ENCODE assay signal across 10 cellular contexts in the genomic region with DNA sequence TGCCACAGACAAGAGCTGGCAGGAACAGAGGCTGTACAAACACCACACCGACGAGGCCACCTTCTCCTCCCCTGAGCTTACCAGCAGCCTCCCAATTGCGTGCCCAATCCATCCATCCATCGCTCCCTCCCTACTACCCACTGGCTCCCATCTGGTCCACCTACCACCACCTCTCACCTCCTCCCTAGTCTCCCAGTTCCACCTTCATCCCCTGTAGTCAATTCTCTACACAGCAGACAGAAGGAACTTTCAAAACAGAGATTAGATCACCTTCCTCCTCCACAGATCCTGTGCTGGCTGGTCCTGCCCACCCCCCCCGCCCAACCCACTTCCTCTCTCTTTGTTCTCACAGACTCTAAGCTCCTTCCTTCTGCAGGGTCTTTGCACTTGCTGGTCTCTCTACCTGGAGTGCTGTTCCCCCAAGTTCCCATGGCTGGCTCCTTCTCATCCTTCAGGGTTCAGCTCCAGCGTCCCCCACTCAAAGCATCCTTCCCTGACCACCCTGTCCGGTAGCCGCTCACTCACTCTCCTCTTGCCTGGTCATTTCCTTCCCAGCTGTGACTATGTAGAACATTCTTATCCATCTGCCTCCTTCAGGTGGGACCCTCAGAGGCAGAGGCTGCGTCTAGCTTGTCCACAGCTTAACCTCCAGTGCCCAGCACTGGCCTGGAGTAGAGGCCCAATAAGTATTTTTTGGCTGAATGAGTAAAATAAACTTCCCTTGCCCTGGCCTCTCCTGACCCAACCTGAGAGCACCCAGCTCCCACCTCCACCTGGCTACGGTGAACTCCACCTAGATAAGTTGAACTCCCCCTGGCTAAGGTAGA. TPM values are rescaled to one million over a fixed set of nuclear protein-coding genes. Genes with fewer than 3 reads are reported as not detected.
A peak's percentile ranks its signal among the peaks of the same experiment; 100 is the strongest.
DNase-seq lines count a peak whose midpoint lies in the region; ATAC-seq and TF ChIP-seq lines count a peak whose summit lies in the region.
"Had no signal": no experiment of that assay in that cellular context is flagged by ENCODE, and none has a peak within 500 bp of the region (broad histone marks: within the 10 kb centered on the region; RNA-seq: fewer than 3 reads in every experiment).

No MANE protein-coding gene starts in this region.

- no peaks in the 10 kb centered on the region for H3K36me3 ChIP-seq in CD4-positive, alpha-beta memory T cell (ENCODE audit: insufficient read depth, low read length)
- H3K36me3 ChIP-seq in mucosa of descending colon (ENCODE audit: low read depth) (no peaks in the 10 kb centered on the region), breast epithelium (no peaks in the 10 kb centered on the region)

- H3K27ac ChIP-seq in CD4-positive, alpha-beta memory T cell (ENCODE audit: low read depth, low read length): peak overlapping the region; percentile 60
- H3K27ac ChIP-seq in breast epithelium: no peak overlapping the region
- H3K27ac ChIP-seq: lower lobe of right lung, sigmoid colon had no signal

- no peaks in the 10 kb centered on the region for H3K27me3 ChIP-seq in CD4-positive, alpha-beta memory T cell (ENCODE audit: insufficient read depth, low read length)
- H3K27me3 ChIP-seq in breast epithelium: no peaks in the 10 kb centered on the region
- H3K27me3 ChIP-seq: sigmoid colon had no signal

- peaks cover 8 to 12% of the 10 kb centered on the region in 2 donors for H3K36me3 Mint-ChIP-seq in CD4-positive, alpha-beta memory T cell
- H3K36me3 Mint-ChIP-seq in activated T-cell treated with anti-CD3 and anti-CD28 coated beads, Interleukin-2, amount 50 U/mL, for 72 hours (ENCODE audit: insufficient read depth in 2 of 2): peaks cover 0 to 1% of the 10 kb centered on the region in 2 donors

- H3K27me3 Mint-ChIP-seq in CD4-positive, alpha-beta memory T cell: no peaks in the 10 kb centered on the region
- H3K27me3 Mint-ChIP-seq in activated T-cell treated with anti-CD3 and anti-CD28 coated beads, Interleukin-2, amount 50 U/mL, for 72 hours (ENCODE audit: low read depth): no peaks in the 10 kb centered on the region

- ATAC-seq in activated T-cell treated with anti-CD3 and anti-CD28 coated beads, Interleukin-2, amount 50 U/mL, for 72 hours (replicated peaks in 1 of 2): peak; percentile 76 to 79
- peak; percentile 62 for ATAC-seq in mucosa of descending colon
- no peak for ATAC-seq in GM18907 (IDR thresholded peaks at IDR 0.05; ENCODE audit: unreplicated experiment)
- ATAC-seq in HG03159 (IDR thresholded peaks at IDR 0.05; ENCODE audit: unreplicated experiment): no peak

- intact Hi-C loops in CD4-positive, alpha-beta memory T cell (cut with micrococcal nuclease): loop anchor here (1.0 to 2.0 kb wide), 3 partner anchors 8 to 57 kb away; partner anchors contain the start of gene PIN1
- intact Hi-C loops in mucosa of descending colon (cut with DNase I, micrococcal nuclease): no loop called here
- intact Hi-C loops in breast epithelium (cut with DNase I; ENCODE audit: low total_unique reads): no loop called here

- TF ChIP-seq CTCF in mucosa of descending colon (IDR thresholded peaks at IDR 0.05): no peak
- no peak for TF ChIP-seq CTCF in breast epithelium (IDR thresholded peaks at IDR 0.05)

- peak overlapping the region; percentile 86 to 99 (median 97) for H3K27ac Mint-ChIP-seq in CD4-positive, alpha-beta memory T cell
- H3K27ac Mint-ChIP-seq in activated T-cell treated with anti-CD3 and anti-CD28 coated beads, Interleukin-2, amount 50 U/mL, for 72 hours: peak overlapping the region; percentile 68

- CTCF ChIA-PET in CD4-positive, alpha-beta memory T cell (lab: Charles Lee; ENCODE audit: partially characterized antibody): interaction anchor here (0.8 to 2.5 kb wide), 6 partner anchors 9 to 23 kb away, joined by 3 to 10 read pairs (median 5); partner anchors contain the start of gene PIN1

- H3K9me3 ChIP-seq in CD4-positive, alpha-beta memory T cell (ENCODE audit: control insufficient read depth in 1 of 2, low read length in 2 of 2): no peaks in the 10 kb centered on the region
- H3K9me3 ChIP-seq in mucosa of descending colon (no peaks in the 10 kb centered on the region), breast epithelium (no peaks in the 10 kb centered on the region)
- H3K9me3 ChIP-seq: lower lobe of right lung, sigmoid colon had no signal

- peak overlapping the region; percentile 90 to 100 (median 96) for H3K4me3 Mint-ChIP-seq in CD4-positive, alpha-beta memory T cell
- H3K4me3 Mint-ChIP-seq in activated T-cell treated with anti-CD3 and anti-CD28 coated beads, Interleukin-2, amount 50 U/mL, for 72 hours: peak overlapping the region; percentile 78 to 87

- peaks cover 85% of the 10 kb centered on the region for H3K4me1 ChIP-seq in CD4-positive, alpha-beta memory T cell (ENCODE audit: insufficient read depth, low read length)
- H3K4me1 ChIP-seq in mucosa of descending colon (ENCODE audit: low read depth) (no peaks in the 10 kb centered on the region), breast epithelium (no peaks in the 10 kb centered on the region)
- H3K4me1 ChIP-seq: lower lobe of right lung, sigmoid colon had no signal

- H3K4me3 ChIP-seq in CD4-positive, alpha-beta memory T cell (ENCODE audit: low read length in 2 of 2): peak overlapping the region; percentile 63 to 87
- H3K4me3 ChIP-seq in mucosa of descending colon (no peak overlapping the region), breast epithelium (no peak overlapping the region)
- H3K4me3 ChIP-seq: lower lobe of right lung, sigmoid colon had no signal

- peak in 4 of 5 donors; percentile 44 to 60 (median 54) for DNase-seq in CD4-positive, alpha-beta memory T cell
- DNase-seq in Kasumi-1 (lab: John Stamatoyannopoulos, UW) (peak; percentile 20 to 33), mucosa of descending colon (no peak), NCI-H2029 (lab: John Stamatoyannopoulos, UW) (no peak), breast epithelium (ENCODE audit: low spot score in 2 of 2) (no peak)
- no peak for DNase-seq in activated T-cell treated with anti-CD3 and anti-CD28 coated beads, Interleukin-2, amount 50 U/mL, for 72 hours
- DNase-seq: lower lobe of right lung, sigmoid colon had no signal

- POLR2A ChIA-PET in CD4-positive, alpha-beta memory T cell (lab: Charles Lee; ENCODE audit: partially characterized antibody): interaction anchor here (0.5 to 3.7 kb wide), 15 partner anchors 8 to 468 kb away, joined by 3 to 40 read pairs (median 4); partner anchors contain the start of genes PIN1, PPAN and UBL5

- no peaks in the 10 kb centered on the region for H3K9me3 Mint-ChIP-seq in CD4-positive, alpha-beta memory T cell
- no peaks in the 10 kb centered on the region for H3K9me3 Mint-ChIP-seq in activated T-cell treated with anti-CD3 and anti-CD28 coated beads, Interleukin-2, amount 50 U/mL, for 72 hours

- no peak for TF ChIP-seq POLR2A in breast epithelium (IDR thresholded peaks at IDR 0.05)

- peaks cover 42 to 90% (median 65%) of the 10 kb centered on the region in 4 donors for H3K4me1 Mint-ChIP-seq in CD4-positive, alpha-beta memory T cell
- peaks cover 75% of the 10 kb centered on the region for H3K4me1 Mint-ChIP-seq in activated T-cell treated with anti-CD3 and anti-CD28 coated beads, Interleukin-2, amount 50 U/mL, for 72 hours (ENCODE audit: low read depth)

RNA-seq across cellular contexts. Expression of gene PIN1, which starts 23.0 kb away (rescaled TPM):
- total RNA-seq in CD4-positive, alpha-beta memory T cell: 10 to 100 TPM; 72.1 to 76.9 TPM
- 100 to 1,000 TPM in 1 of 2 donors, 10 to 100 TPM in 1; 85.1 to 167 TPM for polyA plus RNA-seq in CD4-positive, alpha-beta memory T cell
- total RNA-seq in activated T-cell treated with anti-CD3 and anti-CD28 coated beads, Interleukin-2, amount 50 U/mL, for 72 hours: 10 to 100 TPM; 71.4 to 78.0 TPM
- total RNA-seq in mucosa of descending colon (10 to 100 TPM; 44.5 to 64.2 (median 52.5) TPM), breast epithelium (100 to 1,000 TPM in 1 of 3 donors, 10 to 100 TPM in 2; 71.3 to 114 (median 73.4) TPM)

RNA-seq across cellular contexts. Expression of gene UBL5, which starts 30.4 kb away (rescaled TPM):
- total RNA-seq in CD4-positive, alpha-beta memory T cell: 100 to 1,000 TPM; 241 to 247 TPM
- polyA plus RNA-seq in CD4-positive, alpha-beta memory T cell: 100 to 1,000 TPM; 703 to 753 TPM
- total RNA-seq in activated T-cell treated with anti-CD3 and anti-CD28 coated beads, Interleukin-2, amount 50 U/mL, for 72 hours: 100 to 1,000 TPM; 167 to 171 TPM
- total RNA-seq in mucosa of descending colon (100 to 1,000 TPM; 244 to 293 (median 271) TPM), breast epithelium (100 to 1,000 TPM; 381 to 489 (median 475) TPM)

RNA-seq across cellular contexts. Expression of gene FBXL12, which starts 39.3 kb away (rescaled TPM):
- total RNA-seq in CD4-positive, alpha-beta memory T cell: 10 to 100 TPM; 27.8 to 30.7 TPM
- polyA plus RNA-seq in CD4-positive, alpha-beta memory T cell: 10 to 100 TPM; 10.8 to 12.4 TPM
- 10 to 100 TPM; 34.1 to 36.9 TPM for total RNA-seq in activated T-cell treated with anti-CD3 and anti-CD28 coated beads, Interleukin-2, amount 50 U/mL, for 72 hours
- 10 to 100 TPM; 25.7 to 36.1 (median 31.3) TPM for total RNA-seq in mucosa of descending colon
- total RNA-seq in breast epithelium: 10 to 100 TPM; 18.7 to 27.1 (median 19.7) TPM

Comparison
In these comparisons a context has a peak if more than half of its experiments do, and no peak if none do; other contexts are left out.
1. DNase-seq: peak in CD4-positive, alpha-beta memory T cell (4 of 5) and Kasumi-1 (2 of 2); none in activated T-cell treated with anti-CD3 and anti-CD28 coated beads, Interleukin-2, amount 50 U/mL, for 72 hours (0 of 2), mucosa of descending colon (0 of 3), NCI-H2029 (single experiment) and breast epithelium (0 of 2).
2. H3K4me3 ChIP-seq: peak in CD4-positive, alpha-beta memory T cell (2 of 2); none in mucosa of descending colon (single experiment) and breast epithelium (0 of 3).
3. ATAC-seq: peak in activated T-cell treated with anti-CD3 and anti-CD28 coated beads, Interleukin-2, amount 50 U/mL, for 72 hours (2 of 2) and mucosa of descending colon (single experiment); none in GM18907 (single experiment) and HG03159 (single experiment).